In genomic region chr15:68339481-68339880, GRCh38 we compare ENCODE assay signal across 15 cellular contexts.
DNase-seq lines count a peak whose midpoint lies in the region; ATAC-seq and TF ChIP-seq lines count a peak whose summit lies in the region.
"Had no signal": no experiment of that assay in that cellular context is flagged by ENCODE, and none has a peak within 500 bp of the region (broad histone marks: within the 10 kb centered on the region; RNA-seq: fewer than 3 reads in every experiment).

No MANE protein-coding gene starts in this region.

- no peak overlapping the region for H3K4me3 Mint-ChIP-seq in chondrocyte (ENCODE audit: unreplicated experiment)
- H3K4me3 Mint-ChIP-seq: B cell; CD4-positive, alpha-beta T cell; H9 had no signal

- no peaks in the 10 kb centered on the region for H3K9me3 Mint-ChIP-seq in chondrocyte (ENCODE audit: low read depth)
- H3K9me3 Mint-ChIP-seq: CD4-positive, alpha-beta T cell; H9 had no signal

- no peaks in the 10 kb centered on the region for H3K27me3 Mint-ChIP-seq in chondrocyte (ENCODE audit: low read depth)
- H3K27me3 Mint-ChIP-seq: CD4-positive, alpha-beta T cell had no signal

- in situ Hi-C loops in gastrocnemius medialis (cut with MboI; ENCODE audit: low sequenced_read_pairs in 4 of 4) = no loop called here

- H3K4me3 ChIP-seq in gastrocnemius medialis (no peak overlapping the region), aorta (ENCODE audit: low read length in 2 of 2) (no peak overlapping the region), Peyer's patch (no peak overlapping the region), suprapubic skin (no peak overlapping the region)

- no peaks in the 10 kb centered on the region for H3K36me3 ChIP-seq in gastrocnemius medialis
- H3K36me3 ChIP-seq in aorta (ENCODE audit: control insufficient read depth in 1 of 2, insufficient read depth in 2 of 2, low read length in 1 of 2) = no peaks in the 10 kb centered on the region
- no peaks in the 10 kb centered on the region for H3K36me3 ChIP-seq in Peyer's patch
- no peaks in the 10 kb centered on the region for H3K36me3 ChIP-seq in suprapubic skin

- H3K27me3 ChIP-seq in gastrocnemius medialis (no peaks in the 10 kb centered on the region), aorta (ENCODE audit: control insufficient read depth in 1 of 2, insufficient read depth in 2 of 2, low read length in 1 of 2) (no peaks in the 10 kb centered on the region), Peyer's patch (no peaks in the 10 kb centered on the region), suprapubic skin (no peaks in the 10 kb centered on the region)

- DNase-seq in RPMI8226 (peak; percentile 32), chondrocyte (ENCODE audit: low spot score) (no peak), gastrocnemius medialis (peak; percentile 45 to 69), aorta (peak; percentile 43 to 68), Peyer's patch (no peak), suprapubic skin (ENCODE audit: low spot score in 2 of 2) (no peak), GM20000 (ENCODE audit: low spot score) (no peak)
- DNase-seq: C1 segment of cervical spinal cord; CD4-positive, alpha-beta T cell; DMS153; DND-41; GDM1; GOT3; H9 had no signal

- H3K27ac ChIP-seq in gastrocnemius medialis (peak overlapping the region in 2 of 4 donors; percentile 72 to 90), aorta (ENCODE audit: low read depth in 1 of 2, low read length in 2 of 2) (peak overlapping the region; percentile 93 to 95), Peyer's patch (no peak overlapping the region), suprapubic skin (no peak overlapping the region)

- H3K4me1 Mint-ChIP-seq in chondrocyte (ENCODE audit: low read depth) = peaks cover 89% of the 10 kb centered on the region
- H3K4me1 Mint-ChIP-seq: B cell had no signal

- peak overlapping the region; percentile 99 for H3K27ac Mint-ChIP-seq in chondrocyte (ENCODE audit: unreplicated experiment)
- H3K27ac Mint-ChIP-seq: B cell; CD4-positive, alpha-beta T cell; H9 had no signal

- intact Hi-C loops in gastrocnemius medialis (cut with DNase I; ENCODE audit: low total_unique reads) (no loop called here), aorta (cut with DNase I) (no loop called here)

- no peak for TF ChIP-seq EP300 in suprapubic skin (IDR thresholded peaks at IDR 0.05)

- peaks cover 60% of the 10 kb centered on the region for H3K36me3 Mint-ChIP-seq in chondrocyte (ENCODE audit: low read depth)

- H3K9me3 ChIP-seq in gastrocnemius medialis (no peaks in the 10 kb centered on the region), aorta (ENCODE audit: control insufficient read depth, low read length) (no peaks in the 10 kb centered on the region), Peyer's patch (no peaks in the 10 kb centered on the region), suprapubic skin (no peaks in the 10 kb centered on the region)

- TF ChIP-seq POLR2A in gastrocnemius medialis (IDR thresholded peaks at IDR 0.05) (no peak), Peyer's patch (IDR thresholded peaks at IDR 0.05) (no peak), suprapubic skin (IDR thresholded peaks at IDR 0.05) (no peak)

- peaks cover 39 to 60% of the 10 kb centered on the region in 2 donors for H3K4me1 ChIP-seq in gastrocnemius medialis
- peaks cover 0 to 8% of the 10 kb centered on the region in 2 donors for H3K4me1 ChIP-seq in aorta (ENCODE audit: control insufficient read depth in 1 of 2, insufficient read depth in 2 of 2, low read length in 2 of 2)
- peaks cover 0 to 11% (median 0%) of the 10 kb centered on the region in 4 donors for H3K4me1 ChIP-seq in Peyer's patch
- peaks cover 50% of the 10 kb centered on the region for H3K4me1 ChIP-seq in suprapubic skin

- 75 to 77% methylated on average over 10 of the region's 10 CpGs for WGBS in aorta, 2 donors
- WGBS in suprapubic skin = 80% methylated on average over 2 of the region's 10 CpGs

- TF ChIP-seq CTCF in chondrocyte (IDR thresholded peaks at IDR 0.05) (no peak), gastrocnemius medialis (IDR thresholded peaks at IDR 0.05 in 4 of 5, conservative IDR thresholded peaks at IDR 0.05 in 1 of 5) (no peak), Peyer's patch (IDR thresholded peaks at IDR 0.05) (no peak), suprapubic skin (IDR thresholded peaks at IDR 0.05) (no peak), GM20000 (IDR thresholded peaks at IDR 0.05; ENCODE audit: extremely low read depth, missing control alignments) (no peak)

- peak in 1 of 2 donors; percentile 36 for ATAC-seq in gastrocnemius medialis
- ATAC-seq in aorta (ENCODE audit: low FRiP score) = no peak

Comparison
In these comparisons a context has a peak if more than half of its experiments do, and no peak if none do; other contexts are left out.
1. DNase-seq: peak in RPMI8226 (single experiment), gastrocnemius medialis (2 of 2) and aorta (2 of 2); none in chondrocyte (single experiment), Peyer's patch (0 of 3), suprapubic skin (0 of 2) and GM20000 (single experiment).
2. H3K27ac ChIP-seq: peak in aorta (2 of 2); none in Peyer's patch (0 of 4) and suprapubic skin (single experiment).